20 cellular contexts compared by ENCODE assay signal in the genomic region with DNA sequence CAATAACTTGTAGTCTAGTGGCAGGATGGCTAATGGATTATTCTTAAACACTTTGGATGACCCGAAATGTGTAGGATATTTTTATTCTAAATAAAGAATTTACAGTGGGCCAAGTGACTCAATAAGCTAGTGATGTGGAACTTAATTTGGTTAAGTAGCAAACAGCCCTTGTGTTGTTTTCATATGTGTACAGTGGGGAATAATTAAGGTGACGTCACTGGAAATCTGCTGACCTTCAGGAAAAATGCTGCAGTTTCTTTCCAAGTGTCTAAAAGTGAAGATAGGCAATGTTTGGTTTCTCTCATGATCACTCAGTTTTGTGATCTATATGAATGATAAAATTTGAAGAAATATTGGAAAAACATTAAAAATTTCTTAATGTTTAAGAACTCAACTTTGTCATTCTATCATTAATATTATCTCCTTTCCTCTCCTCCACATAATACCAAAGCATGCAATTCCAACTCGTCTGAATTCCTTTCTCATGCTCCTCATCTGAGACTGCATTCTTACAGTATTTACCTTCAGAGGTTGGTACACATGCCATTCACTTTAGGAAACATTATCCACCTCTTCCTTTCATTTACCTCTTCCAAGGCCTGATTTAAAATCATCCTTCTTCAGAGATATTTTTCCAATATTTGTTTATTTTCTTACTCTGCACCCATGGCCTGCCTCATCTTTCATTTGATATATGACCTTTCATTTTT.
"Had no signal": no experiment of that assay in that cellular context is flagged by ENCODE, and none has a peak within 500 bp of the region (broad histone marks: within the 10 kb centered on the region; RNA-seq: fewer than 3 reads in every experiment).

No MANE protein-coding gene starts in this region.

- H3K36me3 Mint-ChIP-seq: activated naive CD4-positive, alpha-beta T cell treated with anti-CD3 and anti-CD28 coated beads, Interleukin-2, amount 50 U/mL, for 24 hours; brain had no signal

- DNase-seq: activated CD4-positive, alpha-beta T cell treated with anti-CD3 and anti-CD28 coated beads for 4 hours; activated CD8-positive, alpha-beta T cell treated with anti-CD3 and anti-CD28 coated beads for 36 hours; activated effector memory CD4-positive, alpha-beta T cell treated with anti-CD3 and anti-CD28 coated beads, Interleukin-2, amount 50 U/mL, for 16 hours; activated T-cell treated with anti-CD3 and anti-CD28 coated beads, Interleukin-2, amount 50 U/mL, for 48 hours; adrenal gland; effector CD8-positive, alpha-beta T cell; esophagus squamous epithelium; nucleus accumbens; posterior cingulate gyrus; right cardiac atrium; stimulated activated CD4-positive, alpha-beta T cell treated with anti-CD3 and anti-CD28 coated beads, Interleukin-4, amount 100 ng/mL, for 4 hours; stimulated activated CD8-positive, alpha-beta memory T cell treated with anti-CD3 and anti-CD28 coated beads, Interleukin-4, amount 100 ng/mL, for 48 hours; stimulated activated naive CD4-positive, alpha-beta T cell treated with Interleukin-2 at 50 U/mL for 16 hours; transverse colon had no signal

- H3K4me1 Mint-ChIP-seq: activated naive CD4-positive, alpha-beta T cell treated with anti-CD3 and anti-CD28 coated beads, Interleukin-2, amount 50 U/mL, for 24 hours; central memory CD8-positive, alpha-beta T cell; WTC11 had no signal

- H3K9me3 Mint-ChIP-seq: activated CD8-positive, alpha-beta T cell treated with anti-CD3 and anti-CD28 coated beads for 36 hours had no signal

- H3K4me1 ChIP-seq: adrenal gland, esophagus squamous epithelium, transverse colon had no signal

- ATAC-seq: activated CD8-positive, alpha-beta T cell treated with anti-CD3 and anti-CD28 coated beads for 36 hours; natural killer cell treated with Interleukin-12 subunit alpha and Interleukin-12 subunit beta and Interleukin-15 and Interleukin-18, amount 100 ng/mL, for 72 hours; right cardiac atrium; WTC11 had no signal

- H3K36me3 ChIP-seq: adrenal gland, esophagus squamous epithelium, transverse colon had no signal

- H3K27ac Mint-ChIP-seq: activated CD8-positive, alpha-beta T cell treated with anti-CD3 and anti-CD28 coated beads for 36 hours; activated naive CD4-positive, alpha-beta T cell treated with anti-CD3 and anti-CD28 coated beads, Interleukin-2, amount 50 U/mL, for 24 hours; brain; natural killer cell treated with Interleukin-12 subunit alpha and Interleukin-12 subunit beta and Interleukin-15 and Interleukin-18, amount 100 ng/mL, for 72 hours; WTC11 had no signal

- H3K27me3 ChIP-seq: adrenal gland, esophagus squamous epithelium, transverse colon had no signal

- H3K27me3 Mint-ChIP-seq: activated naive CD4-positive, alpha-beta T cell treated with anti-CD3 and anti-CD28 coated beads, Interleukin-2, amount 50 U/mL, for 24 hours; brain; central memory CD8-positive, alpha-beta T cell; natural killer cell treated with Interleukin-12 subunit alpha and Interleukin-12 subunit beta and Interleukin-15 and Interleukin-18, amount 100 ng/mL, for 72 hours had no signal

- H3K9me3 ChIP-seq: adrenal gland, esophagus squamous epithelium, transverse colon had no signal

- H3K27ac ChIP-seq: adrenal gland, esophagus squamous epithelium, transverse colon had no signal

- H3K4me3 Mint-ChIP-seq: activated CD8-positive, alpha-beta T cell treated with anti-CD3 and anti-CD28 coated beads for 36 hours; activated naive CD4-positive, alpha-beta T cell treated with anti-CD3 and anti-CD28 coated beads, Interleukin-2, amount 50 U/mL, for 24 hours; brain; central memory CD8-positive, alpha-beta T cell; natural killer cell treated with Interleukin-12 subunit alpha and Interleukin-12 subunit beta and Interleukin-15 and Interleukin-18, amount 100 ng/mL, for 72 hours; WTC11 had no signal

- H3K4me3 ChIP-seq: adrenal gland, esophagus squamous epithelium, smooth muscle cell, transverse colon had no signal

- H3K4me2 ChIP-seq: smooth muscle cell had no signal
